In genomic region chr22:36985490-36985889, GRCh38 we compare ENCODE assay signal across 28 cellular contexts.
"Had no signal": no experiment of that assay in that cellular context is flagged by ENCODE, and none has a peak within 500 bp of the region (broad histone marks: within the 10 kb centered on the region; RNA-seq: fewer than 3 reads in every experiment).

No MANE protein-coding gene starts in this region.

- H3K27ac ChIP-seq: brain microvascular endothelial cell, coronary artery, dorsolateral prefrontal cortex, esophagus squamous epithelium, gastroesophageal sphincter, heart right ventricle, hepatocyte, WERI-Rb-1 had no signal

- ATAC-seq: gastroesophageal sphincter, heart right ventricle, T-helper 17 cell had no signal

- H3K27ac Mint-ChIP-seq: activated B cell treated with CpG ODN at 0.5 μM for 24 hours; activated CD8-positive, alpha-beta T cell treated with anti-CD3 and anti-CD28 coated beads for 36 hours; activated naive CD4-positive, alpha-beta T cell treated with anti-CD3 and anti-CD28 coated beads, Interleukin-2, amount 50 U/mL, for 72 hours; activated naive CD8-positive, alpha-beta T cell treated with anti-CD3 and anti-CD28 coated beads, Interleukin-2, amount 10 ng/mL, durations not matched to agents 7 days and 5 days; dendritic cell treated with granulocyte-macrophage colony-stimulating factor and Interleukin-4, amounts not matched to agents 40 ng/mL and 50 ng/mL, for 4 days; endodermal cell; T-helper 17 cell; T-helper 2 cell treated with Interferon-gamma antibody and Interleukin-4, amounts not matched to agents 5 μg/mL and 100 μg/mL, for 36 hours had no signal

- H3K4me3 Mint-ChIP-seq: activated B cell treated with CpG ODN at 0.5 μM for 24 hours; activated CD8-positive, alpha-beta T cell treated with anti-CD3 and anti-CD28 coated beads for 36 hours; activated naive CD4-positive, alpha-beta T cell treated with anti-CD3 and anti-CD28 coated beads, Interleukin-2, amount 10 ng/mL, durations not matched to agents 7 days and 5 days; activated naive CD8-positive, alpha-beta T cell treated with anti-CD3 and anti-CD28 coated beads, Interleukin-2, amount 10 ng/mL, durations not matched to agents 7 days and 5 days; central memory CD8-positive, alpha-beta T cell; dendritic cell treated with granulocyte-macrophage colony-stimulating factor and Interleukin-4, amounts not matched to agents 40 ng/mL and 50 ng/mL, for 4 days; endodermal cell; T-helper 17 cell; T-helper 2 cell treated with Interferon-gamma antibody and Interleukin-4, amounts not matched to agents 5 μg/mL and 100 μg/mL, for 36 hours had no signal

- DNase-seq: activated B cell treated with CpG ODN at 0.5 μM for 24 hours; activated CD4-positive, alpha-beta T cell treated with anti-CD3 and anti-CD28 coated beads, Interleukin-2, amount 50 U/mL, for 1 hour; activated gamma-delta T cell; activated naive CD4-positive, alpha-beta T cell; activated naive CD8-positive, alpha-beta T cell treated with anti-CD3 and anti-CD28 coated beads, Interleukin-2, amount 10 ng/mL, durations not matched to agents 7 days and 5 days; amniotic stem cell; anterior cingulate cortex; brain microvascular endothelial cell; dorsolateral prefrontal cortex; effector memory CD4-positive, alpha-beta T cell; esophagus squamous epithelium; foreskin melanocyte; heart right ventricle; T-helper 17 cell; T1000 had no signal

- FAIRE-seq: astrocyte, bronchial epithelial cell had no signal

- H3K4me2 ChIP-seq: hepatocyte had no signal

- H3K4me1 Mint-ChIP-seq: activated B cell treated with CpG ODN at 0.5 μM for 24 hours; activated naive CD4-positive, alpha-beta T cell treated with anti-CD3 and anti-CD28 coated beads, Interleukin-2, amount 10 ng/mL, durations not matched to agents 7 days and 5 days; activated naive CD8-positive, alpha-beta T cell treated with anti-CD3 and anti-CD28 coated beads, Interleukin-2, amount 10 ng/mL, durations not matched to agents 7 days and 5 days; central memory CD8-positive, alpha-beta T cell; endodermal cell; T-helper 17 cell had no signal

- H3K27me3 ChIP-seq: brain microvascular endothelial cell, hepatocyte had no signal

- H3K4me3 ChIP-seq: coronary artery, dorsolateral prefrontal cortex, esophagus squamous epithelium, gastroesophageal sphincter, heart right ventricle, hepatocyte had no signal

- H3K9me3 Mint-ChIP-seq: central memory CD8-positive, alpha-beta T cell had no signal

- H2AFZ ChIP-seq: hepatocyte had no signal

- H3K79me2 ChIP-seq: hepatocyte had no signal

- H3K36me3 ChIP-seq: brain microvascular endothelial cell, esophagus squamous epithelium, gastroesophageal sphincter, heart right ventricle, WERI-Rb-1 had no signal

- H3K4me1 ChIP-seq: gastroesophageal sphincter, heart right ventricle had no signal
